Comparison of ENCODE assay signal across 8 cellular contexts in genomic region chr3:173371848-173372487, GRCh38. TPM values are rescaled to one million over a fixed set of nuclear protein-coding genes. Genes with fewer than 3 reads are reported as not detected.
DNase-seq lines count a peak whose midpoint lies in the region; ATAC-seq and TF ChIP-seq lines count a peak whose summit lies in the region.

No MANE protein-coding gene starts in this region.

- peaks cover 38% of the 10 kb centered on the region for H3K27me3 Mint-ChIP-seq in osteocyte (ENCODE audit: unreplicated experiment)

- H3K9me2 ChIP-seq in GM23248 (ENCODE audit: insufficient read depth) (no peaks in the 10 kb centered on the region), OCI-LY7 (ENCODE audit: insufficient read depth, low read length) (no peaks in the 10 kb centered on the region)

- in situ Hi-C loops in GM23248 (cut with MboI) = no loop called here

- ATAC-seq in HG03469 (IDR thresholded peaks at IDR 0.05; ENCODE audit: unreplicated experiment) (no peak), HG03342 (IDR thresholded peaks at IDR 0.05; ENCODE audit: unreplicated experiment) (no peak)

- no peaks in the 10 kb centered on the region for H3K36me3 Mint-ChIP-seq in osteocyte (ENCODE audit: unreplicated experiment)

- no peaks in the 10 kb centered on the region for H3F3A ChIP-seq in GM23248 (ENCODE audit: insufficient read depth)

- H3K79me2 ChIP-seq in GM23248 (ENCODE audit: insufficient read depth) (no peaks in the 10 kb centered on the region), OCI-LY7 (ENCODE audit: insufficient read depth, low read depth, low read length) (no peaks in the 10 kb centered on the region)

- no peak for TF ChIP-seq POLR2A in esophagus squamous epithelium (IDR thresholded peaks at IDR 0.05)

- H3K4me1 ChIP-seq in GM23248 (ENCODE audit: insufficient read depth) = no peaks in the 10 kb centered on the region
- no peaks in the 10 kb centered on the region for H3K4me1 ChIP-seq in OCI-LY7 (ENCODE audit: insufficient read depth, low read length, poor library complexity, severe bottlenecking)
- no peaks in the 10 kb centered on the region for H3K4me1 ChIP-seq in esophagus squamous epithelium

- H2AFZ ChIP-seq in GM23248 (no peak overlapping the region), OCI-LY7 (ENCODE audit: low read length) (no peak overlapping the region)

- POLR2A ChIA-PET in OCI-LY7 (lab: Charles Lee) = interaction anchor here (0.5 to 0.9 kb wide), 3 partner anchors 9 to 333 kb away, joined by 3 read pairs; no protein-coding TSS in a partner anchor

- intact Hi-C loops in OCI-LY7 (cut with micrococcal nuclease; ENCODE audit: unreplicated experiment) (no loop called here), esophagus squamous epithelium (cut with DNase I) (no loop called here)

- no peak overlapping the region for H3K4me2 ChIP-seq in GM23248 (ENCODE audit: unreplicated experiment)
- H3K4me2 ChIP-seq in OCI-LY7 (ENCODE audit: low read length) = no peak overlapping the region

- H3K9ac ChIP-seq in GM23248 = no peak overlapping the region

- H3K4me1 Mint-ChIP-seq in osteocyte (ENCODE audit: unreplicated experiment) = no peaks in the 10 kb centered on the region

- H3K9me3 ChIP-seq in GM23248 (ENCODE audit: low read depth) = no peaks in the 10 kb centered on the region
- no peaks in the 10 kb centered on the region for H3K9me3 ChIP-seq in OCI-LY7 (ENCODE audit: low read length)
- H3K9me3 ChIP-seq in esophagus squamous epithelium = no peaks in the 10 kb centered on the region

- no TSS peak for BruUV-seq in OCI-LY7 (replicated peaks; lab: Mats Ljungman, UMichigan)

- TF ChIP-seq CTCF in OCI-LY7 (conservative IDR thresholded peaks at IDR 0.05; ENCODE audit: low read length) (peak; percentile 67), esophagus squamous epithelium (IDR thresholded peaks at IDR 0.05) (peak in 5 of 6 experiments; percentile 17 to 63 (median 44)), osteocyte (IDR thresholded peaks at IDR 0.05) (peak; percentile 82)

- H4K20me1 ChIP-seq in GM23248 (ENCODE audit: insufficient read depth) (no peaks in the 10 kb centered on the region), OCI-LY7 (ENCODE audit: insufficient read depth, low read length) (no peaks in the 10 kb centered on the region)

- DNase-seq in AG08396 (ENCODE audit: low spot score) (peak; percentile 14), GM23248 (peak; percentile 69), OCI-LY7 (ENCODE audit: low spot score) (no peak), esophagus squamous epithelium (lab: John Stamatoyannopoulos, UW) (no peak), osteocyte (ENCODE audit: extremely low spot score, unreplicated experiment) (no peak), activated gamma-delta T cell treated with Interleukin-2 at 50 U/mL for 16 hours (no peak)

- CTCF ChIA-PET in OCI-LY7 (lab: Charles Lee; ENCODE audit: unreplicated experiment) = no interaction called here

- 30 to 34% methylated on average over 3 of the region's 3 CpGs for WGBS in GM23248 (ENCODE audit: low coverage in 1 of 2, low lambda C conversion rate in 2 of 2, missing lambda C conversion rate in 2 of 2), 2 experiments
- 46 to 53% methylated on average over 3 of the region's 3 CpGs for WGBS in esophagus squamous epithelium, 2 donors

- H3K4me3 Mint-ChIP-seq in osteocyte (ENCODE audit: unreplicated experiment) = no peak overlapping the region

- H3K27ac Mint-ChIP-seq in osteocyte (ENCODE audit: unreplicated experiment) = no peak overlapping the region

- no peaks in the 10 kb centered on the region for H3K36me3 ChIP-seq in GM23248 (ENCODE audit: low read depth)
- H3K36me3 ChIP-seq in OCI-LY7 (ENCODE audit: insufficient read depth, low read length) = no peaks in the 10 kb centered on the region
- H3K36me3 ChIP-seq in esophagus squamous epithelium = no peaks in the 10 kb centered on the region

- H3K27me3 ChIP-seq in GM23248 (replicated peaks; ENCODE audit: insufficient read depth) = no peaks in the 10 kb centered on the region; the same call in 1 of the 2 replicates
- no peaks in the 10 kb centered on the region for H3K27me3 ChIP-seq in esophagus squamous epithelium

- H3K4me3 ChIP-seq in GM23248 (no peak overlapping the region), OCI-LY7 (ENCODE audit: low read depth, low read length, poor library complexity, severe bottlenecking) (no peak overlapping the region), esophagus squamous epithelium (no peak overlapping the region)

- no peaks in the 10 kb centered on the region for H3K9me3 Mint-ChIP-seq in osteocyte (ENCODE audit: unreplicated experiment)

- no peak overlapping the region for H3K27ac ChIP-seq in GM23248
- H3K27ac ChIP-seq in OCI-LY7 (ENCODE audit: low read depth, low read length, poor library complexity, severe bottlenecking) = no peak overlapping the region
- no peak overlapping the region for H3K27ac ChIP-seq in esophagus squamous epithelium

RNA-seq across cellular contexts. Expression of gene NLGN1, which starts 25.6 kb away (rescaled TPM):
- 20.1 and 23.8 TPM in 2 replicates for total RNA-seq in GM23248 (2014; rRNA removed; shearing (Covaris generic))
- polyA plus RNA-seq in GM23248 (2016; fragmentation: Nextera tagmentation; extraction: Ambion mirVana) = 14.3 and 15.2 TPM in 2 replicates
- total RNA-seq in OCI-LY7 (2014; rRNA removed; shearing (Covaris generic)) = not detected in 2 replicates
- total RNA-seq in OCI-LY7 (2022) (not detected in 2 replicates), esophagus squamous epithelium (10 to 100 TPM in 1 of 4 donors, 1 to 10 TPM in 1, under 1 TPM in 2; 0.34 to 12.6 (median 2.9) TPM), osteocyte (3.9 and 4.0 TPM in 2 replicates)

Comparison
In these comparisons a context has a peak if more than half of its experiments do, and no peak if none do; other contexts are left out.
1. DNase-seq: peak in AG08396 (single experiment) and GM23248 (single experiment); none in OCI-LY7 (single experiment), esophagus squamous epithelium (single experiment), osteocyte (single experiment) and activated gamma-delta T cell treated with Interleukin-2 at 50 U/mL for 16 hours (single experiment).
2. Peak in every context shown above with its lines, with median percentiles within 50 percentile points of each other: CTCF ChIP-seq.